10 cellular contexts compared by ENCODE assay signal in genomic region chr1:59743324-59744108, GRCh38.
A peak's percentile ranks its signal among the peaks of the same experiment; 100 is the strongest.
DNase-seq lines count a peak whose midpoint lies in the region; ATAC-seq and TF ChIP-seq lines count a peak whose summit lies in the region.
"Had no signal": no experiment of that assay in that cellular context is flagged by ENCODE, and none has a peak within 500 bp of the region (broad histone marks: within the 10 kb centered on the region; RNA-seq: fewer than 3 reads in every experiment).

No MANE protein-coding gene starts in this region.

- DNase-seq in COLO829 (ENCODE audit: low spot score) (peak; percentile 54), left ventricle myocardium inferior (peak; percentile 44), pulmonary artery endothelial cell (ENCODE audit: low read depth, low spot score) (peak; percentile 69), NCI-H2029 (lab: John Stamatoyannopoulos, UW) (no peak)
- no peak for DNase-seq in activated CD4-positive, alpha-beta T cell treated with anti-CD3 and anti-CD28 coated beads, Interleukin-2, amount 50 U/mL, for 1 hour
- DNase-seq: NCI-H510A treated with DMSO at 0.1 percent for 48 hours, T-cell had no signal

- TF ChIP-seq CTCF in left ventricle myocardium inferior (IDR thresholded peaks at IDR 0.05; ENCODE audit: borderline replicate concordance) = no peak

- H3K27me3 ChIP-seq in left ventricle myocardium inferior (ENCODE audit: low read depth) = no peaks in the 10 kb centered on the region

- intact Hi-C loops in left ventricle myocardium inferior (cut with micrococcal nuclease) = no loop called here

- peaks cover 49% of the 10 kb centered on the region for H3K4me1 ChIP-seq in left ventricle myocardium inferior

- no peaks in the 10 kb centered on the region for H3K9me3 ChIP-seq in left ventricle myocardium inferior (replicated peaks)

- H3K36me3 ChIP-seq in left ventricle myocardium inferior = no peaks in the 10 kb centered on the region

- ATAC-seq in GM21528 (IDR thresholded peaks at IDR 0.05; ENCODE audit: low FRiP score, unreplicated experiment) = no peak
- ATAC-seq in HG02623 (IDR thresholded peaks at IDR 0.05; ENCODE audit: unreplicated experiment) = no peak
- ATAC-seq: T-cell had no signal

- H3K4me3 ChIP-seq in left ventricle myocardium inferior = peak overlapping the region; percentile 16

- H3K27ac ChIP-seq in angular gyrus (ENCODE audit: low read depth, low read length) (peak overlapping the region; percentile 24), left ventricle myocardium inferior (replicated peaks) (peak overlapping the region; percentile 89)

Comparison
In these comparisons a context has a peak if more than half of its experiments do, and no peak if none do; other contexts are left out.
1. DNase-seq: peak in COLO829 (single experiment), left ventricle myocardium inferior (single experiment) and pulmonary artery endothelial cell (single experiment); none in activated CD4-positive, alpha-beta T cell treated with anti-CD3 and anti-CD28 coated beads, Interleukin-2, amount 50 U/mL, for 1 hour (single experiment) and NCI-H2029 (single experiment).